In the genomic region with DNA sequence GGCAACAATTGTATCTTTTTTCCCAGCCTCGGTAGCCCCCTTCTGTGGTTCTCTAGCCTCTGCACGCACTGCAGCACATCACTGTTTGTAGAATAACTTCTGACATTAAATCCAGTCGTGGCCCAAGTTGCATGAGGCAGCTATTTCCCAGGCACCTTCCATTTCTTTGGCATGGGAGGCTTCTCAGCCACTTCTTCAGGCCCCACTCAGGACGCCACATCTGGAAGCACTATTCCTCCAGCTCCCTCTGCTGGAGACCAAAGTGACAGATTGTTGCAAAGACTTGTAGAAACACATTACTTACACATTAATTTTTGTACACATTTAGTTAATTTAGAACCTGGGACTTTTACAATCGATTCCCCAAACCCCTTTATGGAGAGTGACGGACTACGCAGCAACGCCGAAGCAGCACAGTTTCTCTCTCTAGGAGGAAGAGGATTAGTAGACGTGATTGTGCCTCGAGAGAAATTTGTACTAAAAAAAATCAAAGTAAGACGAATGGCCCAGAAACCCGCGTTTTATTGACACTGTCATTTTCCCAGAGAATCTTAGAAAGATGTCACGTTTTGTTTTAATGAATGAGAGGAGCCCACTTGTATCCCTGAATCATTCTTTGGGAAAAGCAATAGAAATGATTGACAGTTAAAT, we compare ENCODE assay signal across 8 cellular contexts. TPM values are rescaled to one million over a fixed set of nuclear protein-coding genes. Genes with fewer than 3 reads are reported as not detected.
A peak's percentile ranks its signal among the peaks of the same experiment; 100 is the strongest.
DNase-seq lines count a peak whose midpoint lies in the region; ATAC-seq and TF ChIP-seq lines count a peak whose summit lies in the region.

No MANE protein-coding gene starts in this region.

- CTCF ChIA-PET in WTC11 (lab: Charles Lee): interaction anchor here (0.6 to 1.5 kb wide), 13 partner anchors 10 to 395 kb away, joined by 3 to 27 read pairs (median 3); no protein-coding TSS in a partner anchor

- H3K4me1 Mint-ChIP-seq in WTC11: no peaks in the 10 kb centered on the region

- ATAC-seq in WTC11 (peak; percentile 43), GM19397 (IDR thresholded peaks at IDR 0.05; ENCODE audit: unreplicated experiment) (no peak), GM18873 (IDR thresholded peaks at IDR 0.05; ENCODE audit: low FRiP score, unreplicated experiment) (no peak)

- peaks cover 4% of the 10 kb centered on the region for H3K9me3 Mint-ChIP-seq in WTC11

- peak; percentile 34 for DNase-seq in DMS79 treated with DMSO at 0.1 percent for 48 hours (lab: John Stamatoyannopoulos, UW)
- DNase-seq in DMS79 (lab: John Stamatoyannopoulos, UW): no peak
- peak; percentile 46 for DNase-seq in NAMALWA (ENCODE audit: low spot score)
- DNase-seq in WTC11 (ENCODE audit: low spot score): peak; percentile 43
- peak; percentile 69 for DNase-seq in glomerular visceral epithelial cell (ENCODE audit: extremely low spot score)
- peak in 7 of 10 donors; percentile 20 to 89 (median 63) for DNase-seq in posterior cingulate gyrus

- H3K27me3 Mint-ChIP-seq in WTC11 (ENCODE audit: low read depth): no peaks in the 10 kb centered on the region; the same call in 1 of the 2 replicates

- TF ChIP-seq CTCF in WTC11 (IDR thresholded peaks at IDR 0.05): peak; percentile 32

- no peaks in the 10 kb centered on the region for H3K36me3 Mint-ChIP-seq in WTC11

- POLR2A ChIA-PET in WTC11 (lab: Charles Lee): no interaction called here

- intact Hi-C loops in posterior cingulate gyrus (cut with DNase I): no loop called here

- no peak overlapping the region for H3K4me3 Mint-ChIP-seq in WTC11

- H3K27ac Mint-ChIP-seq in WTC11: no peak overlapping the region

TF ChIP-seq in WTC11, 78 proteins besides CTCF, POLR2A, EP300 and RAD21:
- TF ChIP-seq, protein P1, sequence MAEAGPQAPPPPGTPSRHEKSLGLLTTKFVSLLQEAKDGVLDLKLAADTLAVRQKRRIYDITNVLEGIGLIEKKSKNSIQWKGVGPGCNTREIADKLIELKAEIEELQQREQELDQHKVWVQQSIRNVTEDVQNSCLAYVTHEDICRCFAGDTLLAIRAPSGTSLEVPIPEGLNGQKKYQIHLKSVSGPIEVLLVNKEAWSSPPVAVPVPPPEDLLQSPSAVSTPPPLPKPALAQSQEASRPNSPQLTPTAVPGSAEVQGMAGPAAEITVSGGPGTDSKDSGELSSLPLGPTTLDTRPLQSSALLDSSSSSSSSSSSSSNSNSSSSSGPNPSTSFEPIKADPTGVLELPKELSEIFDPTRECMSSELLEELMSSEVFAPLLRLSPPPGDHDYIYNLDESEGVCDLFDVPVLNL (CRISPR knock-in tag; IDR thresholded peaks at IDR 0.05; ENCODE audit: borderline replicate concordance, low read depth): no peak
- no peak for TF ChIP-seq FOXK1 (CRISPR knock-in tag; IDR thresholded peaks at IDR 0.05)
- no peak for TF ChIP-seq ZNF396 (CRISPR knock-in tag; IDR thresholded peaks at IDR 0.05; ENCODE audit: borderline replicate concordance)
- TF ChIP-seq HMGA2 (CRISPR knock-in tag; IDR thresholded peaks at IDR 0.05): no peak
- TF ChIP-seq, protein P2, sequence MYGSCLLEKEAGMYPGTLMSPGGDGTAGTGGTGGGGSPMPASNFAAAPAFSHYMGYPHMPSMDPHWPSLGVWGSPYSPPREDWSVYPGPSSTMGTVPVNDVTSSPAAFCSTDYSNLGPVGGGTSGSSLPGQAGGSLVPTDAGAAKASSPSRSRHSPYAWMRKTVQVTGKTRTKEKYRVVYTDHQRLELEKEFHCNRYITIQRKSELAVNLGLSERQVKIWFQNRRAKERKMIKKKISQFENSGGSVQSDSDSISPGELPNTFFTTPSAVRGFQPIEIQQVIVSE (CRISPR knock-in tag; IDR thresholded peaks at IDR 0.05; ENCODE audit: borderline replicate concordance): no peak
- TF ChIP-seq NFATC4 (CRISPR knock-in tag; IDR thresholded peaks at IDR 0.05): no peak
- TF ChIP-seq, protein P3, sequence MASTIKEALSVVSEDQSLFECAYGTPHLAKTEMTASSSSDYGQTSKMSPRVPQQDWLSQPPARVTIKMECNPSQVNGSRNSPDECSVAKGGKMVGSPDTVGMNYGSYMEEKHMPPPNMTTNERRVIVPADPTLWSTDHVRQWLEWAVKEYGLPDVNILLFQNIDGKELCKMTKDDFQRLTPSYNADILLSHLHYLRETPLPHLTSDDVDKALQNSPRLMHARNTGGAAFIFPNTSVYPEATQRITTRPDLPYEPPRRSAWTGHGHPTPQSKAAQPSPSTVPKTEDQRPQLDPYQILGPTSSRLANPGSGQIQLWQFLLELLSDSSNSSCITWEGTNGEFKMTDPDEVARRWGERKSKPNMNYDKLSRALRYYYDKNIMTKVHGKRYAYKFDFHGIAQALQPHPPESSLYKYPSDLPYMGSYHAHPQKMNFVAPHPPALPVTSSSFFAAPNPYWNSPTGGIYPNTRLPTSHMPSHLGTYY (CRISPR knock-in tag; IDR thresholded peaks at IDR 0.05): no peak
- TF ChIP-seq RORB (CRISPR knock-in tag; IDR thresholded peaks at IDR 0.05): no peak
- TF ChIP-seq TP53 (CRISPR knock-in tag; IDR thresholded peaks at IDR 0.05): no peak
- TF ChIP-seq, protein P4, sequence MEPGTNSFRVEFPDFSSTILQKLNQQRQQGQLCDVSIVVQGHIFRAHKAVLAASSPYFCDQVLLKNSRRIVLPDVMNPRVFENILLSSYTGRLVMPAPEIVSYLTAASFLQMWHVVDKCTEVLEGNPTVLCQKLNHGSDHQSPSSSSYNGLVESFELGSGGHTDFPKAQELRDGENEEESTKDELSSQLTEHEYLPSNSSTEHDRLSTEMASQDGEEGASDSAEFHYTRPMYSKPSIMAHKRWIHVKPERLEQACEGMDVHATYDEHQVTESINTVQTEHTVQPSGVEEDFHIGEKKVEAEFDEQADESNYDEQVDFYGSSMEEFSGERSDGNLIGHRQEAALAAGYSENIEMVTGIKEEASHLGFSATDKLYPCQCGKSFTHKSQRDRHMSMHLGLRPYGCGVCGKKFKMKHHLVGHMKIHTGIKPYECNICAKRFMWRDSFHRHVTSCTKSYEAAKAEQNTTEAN (CRISPR knock-in tag; IDR thresholded peaks at IDR 0.05): no peak
- no peak for TF ChIP-seq SP1 (CRISPR knock-in tag; conservative IDR thresholded peaks at IDR 0.05)

RNA-seq across cellular contexts. Expression of a gene that starts 57.8 kb away (rescaled TPM):
- 33.8 to 36.5 TPM (median 34.7 TPM) in 3 replicates for total RNA-seq in WTC11 (2021)
